In genomic region chr11:130580372-130580771, GRCh38 we compare ENCODE assay signal across 9 cellular contexts.
DNase-seq lines count a peak whose midpoint lies in the region; ATAC-seq and TF ChIP-seq lines count a peak whose summit lies in the region.
"Had no signal": no experiment of that assay in that cellular context is flagged by ENCODE, and none has a peak within 500 bp of the region (broad histone marks: within the 10 kb centered on the region; RNA-seq: fewer than 3 reads in every experiment).

No MANE protein-coding gene starts in this region.

- DNase-seq in A673 (ENCODE audit: low spot score) (peak; percentile 84), NCI-H2029 treated with DMSO at 0.1 percent for 48 hours (lab: John Stamatoyannopoulos, UW) (peak; percentile 64), dermis blood vessel endothelial cell (peak; percentile 88), activated gamma-delta T cell treated with Interleukin-2 at 50 U/mL for 16 hours (no peak)
- no peak for DNase-seq in stimulated activated naive CD4-positive, alpha-beta T cell (lab: John Stamatoyannopoulos, UW)

- H3K36me3 ChIP-seq in A673 (ENCODE audit: insufficient read depth, low read length, poor library complexity, severe bottlenecking) (no peaks in the 10 kb centered on the region), mesodermal cell (ENCODE audit: control insufficient read depth, insufficient read depth, low read length) (no peaks in the 10 kb centered on the region)

- H3K4me1 ChIP-seq in A673 (ENCODE audit: insufficient read depth, low read length, poor library complexity, severe bottlenecking) = peaks cover 15% of the 10 kb centered on the region
- H3K4me1 ChIP-seq in mesodermal cell (ENCODE audit: control insufficient read depth, insufficient read depth, low read length, poor library complexity, severe bottlenecking) = peaks cover 25% of the 10 kb centered on the region

- ATAC-seq in GM19467 (IDR thresholded peaks at IDR 0.05; ENCODE audit: unreplicated experiment) = no peak
- no peak for ATAC-seq in GM19324 (IDR thresholded peaks at IDR 0.05; ENCODE audit: low FRiP score, unreplicated experiment)

- POLR2A ChIA-PET in A673 (lab: Charles Lee; ENCODE audit: low non-redundant PET) = interaction anchor here (0.7 kb wide), 1 partner anchor 197 kb away, joined by 3 read pairs; no protein-coding TSS in a partner anchor

- no peak for TF ChIP-seq CTCF in A673 (conservative IDR thresholded peaks at IDR 0.05; ENCODE audit: low read depth, low read length)

- H3K27me3 ChIP-seq in A673 (replicated peaks; ENCODE audit: insufficient read depth, low read depth, low read length, poor library complexity) = no peaks in the 10 kb centered on the region

- H3K9me3 ChIP-seq in A673 (ENCODE audit: low read depth, low read length, poor library complexity, severe bottlenecking) (no peaks in the 10 kb centered on the region), mesodermal cell (ENCODE audit: control insufficient read depth, low read length) (peaks cover 7% of the 10 kb centered on the region)

- intact Hi-C loops in A673 (cut with micrococcal nuclease; ENCODE audit: unreplicated experiment) = loop anchor here (2.0 to 5.0 kb wide), 2 partner anchors 156 to 202 kb away; no protein-coding TSS in a partner anchor

- 14 to 17% methylated on average over 2 to 3 of the region's 4 CpGs for WGBS in mesodermal cell (ENCODE audit: insufficient coverage in 2 of 2), 2 experiments

- H3K27ac ChIP-seq in A673 (ENCODE audit: low read depth, low read length, poor library complexity, severe bottlenecking) (no peak overlapping the region), mesodermal cell (ENCODE audit: low read depth, low read length, severe bottlenecking) (peak overlapping the region; percentile 94)
- H3K27ac ChIP-seq: HL-60 had no signal

- no peak overlapping the region for H3K4me3 ChIP-seq in A673 (ENCODE audit: low read depth, low read length, poor library complexity, severe bottlenecking)
- H3K4me3 ChIP-seq in mesodermal cell (ENCODE audit: extremely low read depth, insufficient read depth, low read length, poor library complexity, severe bottlenecking) = no peak overlapping the region

- CTCF ChIA-PET in A673 (lab: Charles Lee) = no interaction called here

- BruUV-seq in A673 (replicated peaks; lab: Mats Ljungman, UMichigan) = no TSS peak

Comparison
In these comparisons a context has a peak if more than half of its experiments do, and no peak if none do; other contexts are left out.
1. DNase-seq: peak in A673 (single experiment), NCI-H2029 treated with DMSO at 0.1 percent for 48 hours (single experiment) and dermis blood vessel endothelial cell (single experiment); none in activated gamma-delta T cell treated with Interleukin-2 at 50 U/mL for 16 hours (single experiment) and stimulated activated naive CD4-positive, alpha-beta T cell (0 of 6).